Comparison of ENCODE assay signal across 2 cellular contexts in the genomic region with DNA sequence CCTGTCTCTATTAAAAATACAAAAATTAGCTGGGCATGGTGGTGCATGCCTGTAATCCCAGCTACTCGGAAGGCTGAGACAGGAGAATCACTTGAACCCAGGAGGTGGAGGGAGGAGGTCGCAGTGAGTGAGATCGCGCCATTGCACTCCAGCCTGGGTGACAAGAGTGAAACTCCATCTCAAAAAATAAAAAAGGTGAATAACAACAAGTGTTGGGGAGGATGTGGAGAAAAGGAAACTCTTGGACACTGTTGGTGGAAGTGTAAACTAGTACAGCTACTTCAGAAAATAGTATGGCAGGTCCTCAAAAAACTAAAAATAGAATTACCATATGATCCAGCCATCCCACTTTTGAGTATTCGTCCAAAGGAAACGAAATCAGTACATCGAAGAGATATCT.
DNase-seq lines count a peak whose midpoint lies in the region; FAIRE-seq and TF ChIP-seq lines count a peak whose summit lies in the region.
"Not testable (repeated sequence)": the region's sequence is repeated elsewhere in the genome, so short reads cannot be mapped to it uniquely, and the experiment has no call there.

No MANE protein-coding gene starts in this region.

- CTCF ChIA-PET in HEK293 (lab: Yijun Ruan, JAX), result not testable (repeated sequence)

- TF ChIP-seq CTCF in HEK293 (tag by site-specific recombination; IDR thresholded peaks at IDR 0.05), result not testable (repeated sequence)

- FAIRE-seq in HTR-8/SVneo (lab: Jason Lieb, UNC), result peak; percentile 9

- not testable (repeated sequence) for H3K9me3 ChIP-seq in HEK293 (ENCODE audit: control insufficient read depth, insufficient read depth, low read depth, low read length)

- DNase-seq in HTR-8/SVneo (ENCODE audit: insufficient read length, low spot score), result not testable (repeated sequence)

- H3K4me3 ChIP-seq in HEK293 (ENCODE audit: low read depth, low read length), result not testable (repeated sequence)

- not testable (repeated sequence) for H3K4me1 ChIP-seq in HEK293 (ENCODE audit: control insufficient read depth, insufficient read depth, low read length)

- not testable (repeated sequence) for H3K36me3 ChIP-seq in HEK293 (ENCODE audit: control insufficient read depth in 2 of 2, insufficient read depth in 1 of 2, low read length in 2 of 2)

- H3K27ac ChIP-seq in HEK293 (ENCODE audit: extremely low read depth, low read depth, low read length), result not testable (repeated sequence)

- POLR2A ChIA-PET in HEK293 (lab: Yijun Ruan, JAX), result not testable (repeated sequence)

TF ChIP-seq in HEK293, 187 proteins besides CTCF, POLR2A, EP300 and RAD21:
- peak; percentile 97 for TF ChIP-seq ZNF184 (tag by site-specific recombination; IDR thresholded peaks at IDR 0.05)
